Comparison of ENCODE assay signal across 8 cellular contexts in genomic region chr1:211578640-211579433, GRCh38. TPM values are rescaled to one million over a fixed set of nuclear protein-coding genes. Genes with fewer than 3 reads are reported as not detected.
A peak's percentile ranks its signal among the peaks of the same experiment; 100 is the strongest.
DNase-seq lines count a peak whose midpoint lies in the region; ATAC-seq and TF ChIP-seq lines count a peak whose summit lies in the region.

SLC30A1 (minus strand) TSS chr1:211579161; CDS start chr1:211578612, 549 bp downstream.

- H3K4me1 ChIP-seq in right atrium auricular region (peaks cover 0 to 50% of the 10 kb centered on the region in 2 donors), vagina (peaks cover 53% of the 10 kb centered on the region)

- intact Hi-C loops in vagina (cut with DNase I), result loop anchor here (5.0 kb wide), 2 partner anchors 38 to 73 kb away; no protein-coding TSS in a partner anchor

- H3K9me3 ChIP-seq in T-helper 17 cell (ENCODE audit: control insufficient read depth, low read length, poor library complexity, severe bottlenecking) (no peaks in the 10 kb centered on the region), right atrium auricular region (no peaks in the 10 kb centered on the region), vagina (no peaks in the 10 kb centered on the region)

- peak within 1 kb of the TSS; percentile 69 for H3K27ac Mint-ChIP-seq in T-helper 17 cell

- H3K4me1 Mint-ChIP-seq in T-helper 17 cell, result peaks cover 25% of the 10 kb centered on the region

- H3K4me3 ChIP-seq in right atrium auricular region (peak within 1 kb of the TSS; percentile 83 to 96), vagina (peak within 1 kb of the TSS; percentile 59 to 78)

- no peaks in the 10 kb centered on the region for H3K27me3 ChIP-seq in right atrium auricular region
- H3K27me3 ChIP-seq in vagina, result no peaks in the 10 kb centered on the region

- H3K4me3 Mint-ChIP-seq in T-helper 17 cell, result peak within 1 kb of the TSS; percentile 92

- no peaks in the 10 kb centered on the region for H3K27me3 Mint-ChIP-seq in T-helper 17 cell

- DNase-seq in NCI-H1694 treated with DMSO at 0.1 percent for 48 hours (lab: John Stamatoyannopoulos, UW) (peak; percentile 93), T-helper 17 cell (peak; percentile 99 to 100 (median 99)), right atrium auricular region (ENCODE audit: low spot score) (peak; percentile 100), putamen (ENCODE audit: low spot score) (peak; percentile 99), vagina (ENCODE audit: extremely low spot score in 2 of 2) (peak in 1 of 2 donors; percentile 99)

- H3K36me3 Mint-ChIP-seq in T-helper 17 cell (ENCODE audit: low read depth), result no peaks in the 10 kb centered on the region

- TF ChIP-seq POLR2A in GM15510 (IDR thresholded peaks at IDR 0.05; ENCODE audit: borderline replicate concordance, extremely low read depth, insufficient read length) (peak; percentile 84), vagina (IDR thresholded peaks at IDR 0.05) (peak; percentile 45 to 88)

- H3K27ac ChIP-seq in angular gyrus (ENCODE audit: low read depth, low read length) (peak within 1 kb of the TSS; percentile 80), right atrium auricular region (peak within 1 kb of the TSS; percentile 93 to 99), vagina (peak within 1 kb of the TSS; percentile 94)

- TF ChIP-seq CTCF in right atrium auricular region (IDR thresholded peaks at IDR 0.05) (no peak), vagina (IDR thresholded peaks at IDR 0.05) (peak in 1 of 3 experiments; percentile 19)

- H3K36me3 ChIP-seq in right atrium auricular region (peaks cover 6% of the 10 kb centered on the region), vagina (peaks cover 0 to 6% of the 10 kb centered on the region in 2 donors)

- ATAC-seq in HG02885 (IDR thresholded peaks at IDR 0.05; ENCODE audit: poor library complexity, unreplicated experiment) (peak; percentile 83), T-helper 17 cell (peak; percentile 93)

RNA-seq across cellular contexts. Expression of gene SLC30A1, which starts in this region (rescaled TPM):
- 1 to 10 TPM; 4.8 to 9.5 TPM for total RNA-seq in T-helper 17 cell
- 10 to 100 TPM; 10.5 to 13.1 TPM for total RNA-seq in right atrium auricular region
- total RNA-seq in vagina, result 19.2 TPM
